In the genomic region with DNA sequence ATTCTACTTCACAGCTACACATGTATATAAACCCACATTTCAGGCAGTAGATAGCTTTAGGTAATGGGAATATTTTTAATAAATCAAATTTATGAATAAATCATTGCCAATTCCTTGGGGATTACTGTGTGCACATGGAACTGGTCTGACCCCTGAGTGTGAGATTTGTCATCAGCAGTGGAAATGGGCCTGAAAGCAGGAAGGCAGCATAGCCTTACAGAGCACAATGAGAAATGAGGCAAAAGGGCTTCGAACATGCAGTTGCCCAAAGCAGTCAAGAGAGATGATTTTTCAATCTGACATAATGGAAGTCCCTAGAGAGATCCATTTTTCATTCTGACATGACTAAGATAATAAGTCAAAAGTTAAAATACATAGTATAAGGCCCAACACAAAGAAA, we compare ENCODE assay signal across 34 cellular contexts.
"Had no signal": no experiment of that assay in that cellular context is flagged by ENCODE, and none has a peak within 500 bp of the region (broad histone marks: within the 10 kb centered on the region; RNA-seq: fewer than 3 reads in every experiment).

No MANE protein-coding gene starts in this region.

- H3K9ac ChIP-seq: KMS-11 had no signal

- H3K36me3 ChIP-seq: MG63 had no signal

- DNase-seq: Karpas-422, Kasumi-1, MG63, MM.1S, MV-4-11, NCI-H1048, NCI-H1092, NCI-H1092 treated with DMSO at 0.1 percent for 48 hours, NCI-H1105, NCI-H1105 treated with DMSO at 0.1 percent for 48 hours, NCI-H1417, NCI-H1417 treated with DMSO at 0.1 percent for 48 hours, NCI-H1436, NCI-H1436 treated with DMSO at 0.1 percent for 48 hours, NCI-H146, NCI-H1694, NCI-H1694 treated with DMSO at 0.1 percent for 48 hours, NCI-H187, NCI-H187 treated with DMSO at 0.1 percent for 48 hours, NCI-H1930, NCI-H2029, NCI-H2029 treated with DMSO at 0.1 percent for 48 hours, NCI-H2081, NCI-H2081 treated with DMSO at 0.1 percent for 48 hours, NCI-H2107, NCI-H2171, NCI-H2171 treated with DMSO at 0.1 percent for 48 hours, NCI-H2227 treated with DMSO at 0.1 percent for 48 hours, NCI-H226, NCI-H345, NCI-H446, NCI-H446 treated with DMSO at 0.1 percent for 48 hours, NCI-H510A had no signal

- H3K27me3 ChIP-seq: MG63 had no signal

- H3K9me3 ChIP-seq: MG63 had no signal

- H3K4me3 ChIP-seq: MG63 had no signal

- H3K27ac ChIP-seq: KMS-11 had no signal
